ENCODE assay signal across 8 cellular contexts in genomic region chr18:35143615-35144596, GRCh38.
DNase-seq lines count a peak whose midpoint lies in the region; ATAC-seq, FAIRE-seq and TF ChIP-seq lines count a peak whose summit lies in the region.

No MANE protein-coding gene starts in this region.

- H3K27me3 ChIP-seq in colonic mucosa (no peaks in the 10 kb centered on the region), right lobe of liver (no peaks in the 10 kb centered on the region)

- H3K4me3 ChIP-seq in colonic mucosa, result no peak overlapping the region
- no peak overlapping the region for H3K4me3 ChIP-seq in right lobe of liver

- DNase-seq in D721Med (ENCODE audit: insufficient read length, low spot score) (peak; percentile 47), NCI-H128 (lab: John Stamatoyannopoulos, UW; ENCODE audit: unreplicated experiment) (peak; percentile 72), SKM-1 (lab: John Stamatoyannopoulos, UW; ENCODE audit: unreplicated experiment) (peak; percentile 50), colonic mucosa (peak; percentile 64), right lobe of liver (peak in 2 of 3 donors; percentile 45 to 74), superior temporal gyrus (ENCODE audit: extremely low spot score) (peak; percentile 93)

- no peak overlapping the region for H3K9ac ChIP-seq in colonic mucosa (ENCODE audit: low read depth in 2 of 2, low read length in 2 of 2)

- peak; percentile 84 for FAIRE-seq in D721Med (lab: Jason Lieb, UNC)

- intact Hi-C loops in colonic mucosa (cut with DNase I), result loop anchor here (2.0 to 5.0 kb wide), 3 partner anchors 137 to 277 kb away; no protein-coding TSS in a partner anchor
- intact Hi-C loops in right lobe of liver (cut with DNase I), result loop anchor here in 1 of 2 donors (10.0 kb wide), 1 partner anchor 139 kb away; no protein-coding TSS in a partner anchor

- H3K27ac ChIP-seq in colonic mucosa, result no peak overlapping the region
- H3K27ac ChIP-seq in right lobe of liver, result no peak overlapping the region

- ATAC-seq in GM21381 (IDR thresholded peaks at IDR 0.05; ENCODE audit: unreplicated experiment), result peak; percentile 62
- peak; percentile 100 for ATAC-seq in right lobe of liver
- ATAC-seq in GM18498 (IDR thresholded peaks at IDR 0.05; ENCODE audit: unreplicated experiment), result no peak

- TF ChIP-seq CTCF in D721Med (IDR thresholded peaks at IDR 0.05; ENCODE audit: insufficient read depth, missing control alignments) (peak; percentile 81), colonic mucosa (IDR thresholded peaks at IDR 0.05) (peak; percentile 60), right lobe of liver (IDR thresholded peaks at IDR 0.05) (peak; percentile 70 to 84 (median 80))

- H3K36me3 ChIP-seq in colonic mucosa (no peaks in the 10 kb centered on the region), right lobe of liver (peaks cover 0 to 4% (median 0%) of the 10 kb centered on the region in 4 donors)

- H3K4me1 ChIP-seq in colonic mucosa (no peaks in the 10 kb centered on the region), right lobe of liver (no peaks in the 10 kb centered on the region)

- TF ChIP-seq POLR2A in right lobe of liver (IDR thresholded peaks at IDR 0.05), result no peak

- WGBS in right lobe of liver (ENCODE audit: insufficient coverage, low coverage, low lambda C conversion rate, missing lambda C conversion rate), result 30% methylated on average over 8 of the region's 8 CpGs

- H3K9me3 ChIP-seq in colonic mucosa, result no peaks in the 10 kb centered on the region
- H3K9me3 ChIP-seq in right lobe of liver, result no peaks in the 10 kb centered on the region
